ENCODE assay signal across 27 cellular contexts in genomic region chr2:181887056-181887455, GRCh38. TPM values are rescaled to one million over a fixed set of nuclear protein-coding genes. Genes with fewer than 3 reads are reported as not detected.
DNase-seq lines count a peak whose midpoint lies in the region; ATAC-seq, FAIRE-seq and TF ChIP-seq lines count a peak whose summit lies in the region.
"Had no signal": no experiment of that assay in that cellular context is flagged by ENCODE, and none has a peak within 500 bp of the region (broad histone marks: within the 10 kb centered on the region; RNA-seq: fewer than 3 reads in every experiment).

No MANE protein-coding gene starts in this region.

- H3K36me3 Mint-ChIP-seq in astrocyte (ENCODE audit: low read depth, unreplicated experiment) = no peaks in the 10 kb centered on the region
- H3K36me3 Mint-ChIP-seq in natural killer cell treated with Interleukin-12 subunit alpha and Interleukin-12 subunit beta and Interleukin-15 and Interleukin-18, amount 100 ng/mL, for 72 hours = no peaks in the 10 kb centered on the region

- no peak overlapping the region for H2BK15ac ChIP-seq in neuronal stem cell (ENCODE audit: low read length)

- H3K79me2 ChIP-seq in astrocyte (ENCODE audit: insufficient read depth, low read length) = peaks cover 3% of the 10 kb centered on the region

- peak; percentile 60 for FAIRE-seq in H54 (lab: Jason Lieb, UNC)
- peak; percentile 41 for FAIRE-seq in astrocyte (lab: Jason Lieb, UNC)
- FAIRE-seq: A204.1, GM12878, HTR-8/SVneo had no signal

- H2AFZ ChIP-seq in astrocyte (ENCODE audit: low read depth, low read length) = peak overlapping the region; percentile 10
- H2AFZ ChIP-seq in neuronal stem cell (ENCODE audit: low read length) = peak overlapping the region; percentile 23

- peaks cover 2% of the 10 kb centered on the region for H3K79me1 ChIP-seq in neuronal stem cell (ENCODE audit: low read depth, low read length)

- H2AK5ac ChIP-seq in neuronal stem cell (ENCODE audit: low read depth, low read length) = no peak overlapping the region

- H4K91ac ChIP-seq in neuronal stem cell (ENCODE audit: low read depth, low read length, poor library complexity) = no peak overlapping the region

- no peaks in the 10 kb centered on the region for H3K9me3 Mint-ChIP-seq in astrocyte (ENCODE audit: unreplicated experiment)
- H3K9me3 Mint-ChIP-seq in natural killer cell treated with Interleukin-12 subunit alpha and Interleukin-12 subunit beta and Interleukin-15 and Interleukin-18, amount 100 ng/mL, for 72 hours = no peaks in the 10 kb centered on the region
- H3K9me3 Mint-ChIP-seq: CD4-positive, alpha-beta T cell had no signal

- H2BK120ac ChIP-seq in neuronal stem cell (ENCODE audit: low read depth, low read length) = no peak overlapping the region

- TF ChIP-seq POLR2A in H54 (IDR thresholded peaks at IDR 0.05; ENCODE audit: low read depth, low read length) = no peak

- H3K23ac ChIP-seq in neuronal stem cell (ENCODE audit: low read depth, low read length, poor library complexity) = no peak overlapping the region

- no peak for ATAC-seq in HG03175 (IDR thresholded peaks at IDR 0.05; ENCODE audit: unreplicated experiment)
- no peak for ATAC-seq in natural killer cell treated with Interleukin-12 subunit alpha and Interleukin-12 subunit beta and Interleukin-15 and Interleukin-18, amount 100 ng/mL, for 72 hours
- ATAC-seq: GM12878 had no signal

- H3K4me1 Mint-ChIP-seq in astrocyte (ENCODE audit: low read depth, unreplicated experiment) = peaks cover 22% of the 10 kb centered on the region
- H3K4me1 Mint-ChIP-seq in natural killer cell treated with Interleukin-12 subunit alpha and Interleukin-12 subunit beta and Interleukin-15 and Interleukin-18, amount 100 ng/mL, for 72 hours (ENCODE audit: low read depth in 2 of 2) = peaks cover 5 to 11% of the 10 kb centered on the region in 2 donors

- H3K27me3 ChIP-seq in astrocyte (ENCODE audit: insufficient read depth, low read length) (no peaks in the 10 kb centered on the region), neuronal stem cell (ENCODE audit: control insufficient read depth in 3 of 3, insufficient read depth in 3 of 3, low read depth in 1 of 3, low read length in 3 of 3) (no peaks in the 10 kb centered on the region)
- H3K27me3 ChIP-seq: BLaER1 treated with 17β-estradiol and CSF1 and Interleukin-3, amounts not matched to agents 10 nM and 100 nM; MG63 had no signal

- H3K4me3 Mint-ChIP-seq in astrocyte (ENCODE audit: unreplicated experiment) = no peak overlapping the region
- H3K4me3 Mint-ChIP-seq in natural killer cell treated with Interleukin-12 subunit alpha and Interleukin-12 subunit beta and Interleukin-15 and Interleukin-18, amount 100 ng/mL, for 72 hours = no peak overlapping the region
- H3K4me3 Mint-ChIP-seq: CD4-positive, alpha-beta T cell had no signal

- H3K9me3 ChIP-seq in astrocyte (ENCODE audit: insufficient read depth, low read depth, low read length) (no peaks in the 10 kb centered on the region), neuronal stem cell (replicated peaks in 1 of 2; ENCODE audit: control insufficient read depth in 2 of 2, insufficient read depth in 1 of 2, low read depth in 1 of 2, low read length in 2 of 2) (no peaks in the 10 kb centered on the region)
- H3K9me3 ChIP-seq: BLaER1 treated with 17β-estradiol and CSF1 and Interleukin-3, amounts not matched to agents 10 nM and 100 nM; MG63 had no signal

- H3K27ac Mint-ChIP-seq in astrocyte (ENCODE audit: unreplicated experiment) = no peak overlapping the region
- no peak overlapping the region for H3K27ac Mint-ChIP-seq in natural killer cell treated with Interleukin-12 subunit alpha and Interleukin-12 subunit beta and Interleukin-15 and Interleukin-18, amount 100 ng/mL, for 72 hours
- H3K27ac Mint-ChIP-seq: CD4-positive, alpha-beta T cell had no signal

- no peak overlapping the region for H2BK5ac ChIP-seq in neuronal stem cell (ENCODE audit: low read length)

- no peak overlapping the region for H3K4me3 ChIP-seq in astrocyte (ENCODE audit: insufficient read depth, low read depth, low read length)
- H3K4me3 ChIP-seq in neuronal stem cell (ENCODE audit: low read length in 2 of 2) = no peak overlapping the region
- H3K4me3 ChIP-seq: BLaER1 treated with 17β-estradiol and CSF1 and Interleukin-3, amounts not matched to agents 10 nM and 100 nM; GM12878; MG63 had no signal

- H3K4me1 ChIP-seq in astrocyte (ENCODE audit: insufficient read depth, low read length) = peaks cover 10% of the 10 kb centered on the region
- peaks cover 2 to 16% of the 10 kb centered on the region in 2 donors for H3K4me1 ChIP-seq in neuronal stem cell (ENCODE audit: control insufficient read depth in 2 of 2, insufficient read depth in 1 of 2, low read depth in 1 of 2, low read length in 2 of 2)

- H3K14ac ChIP-seq in neuronal stem cell (ENCODE audit: low read length) = no peak overlapping the region

- H4K20me1 ChIP-seq in astrocyte (ENCODE audit: insufficient read depth, low read length) = no peaks in the 10 kb centered on the region
- H4K20me1 ChIP-seq: BLaER1 treated with 17β-estradiol and CSF1 and Interleukin-3, amounts not matched to agents 10 nM and 100 nM had no signal

- no CpG with 5 or more reads among the region's 2 CpGs for WGBS in neuronal stem cell (ENCODE audit: extremely low coverage in 2 of 2, insufficient read length in 2 of 2, insufficient replicate concordance in 1 of 2), 2 donors

- no peak overlapping the region for H2BK12ac ChIP-seq in neuronal stem cell (ENCODE audit: low read length)

- H3K36me3 ChIP-seq in astrocyte (ENCODE audit: insufficient read depth, low read length) = no peaks in the 10 kb centered on the region
- H3K36me3 ChIP-seq in neuronal stem cell (replicated peaks in 1 of 2; ENCODE audit: control insufficient read depth in 2 of 2, insufficient read depth in 2 of 2, low read length in 2 of 2) = no peaks in the 10 kb centered on the region
- H3K36me3 ChIP-seq: BLaER1 treated with 17β-estradiol and CSF1 and Interleukin-3, amounts not matched to agents 10 nM and 100 nM; MG63 had no signal

- DNase-seq in H54 (ENCODE audit: insufficient read length, low spot score) = no peak
- DNase-seq in astrocyte (ENCODE audit: low read depth) = no peak
- DNase-seq in epithelial cell of prostate (ENCODE audit: low read depth, low spot score) = no peak
- no peak for DNase-seq in neuronal stem cell (ENCODE audit: low spot score)
- no peak for DNase-seq in natural killer cell treated with Interleukin-12 subunit alpha and Interleukin-12 subunit beta and Interleukin-15 and Interleukin-18, amount 100 ng/mL, for 72 hours (ENCODE audit: low spot score)
- DNase-seq in NCI-H2171 treated with DMSO at 0.1 percent for 48 hours (lab: John Stamatoyannopoulos, UW) = no peak
- DNase-seq: AML-193; CD4-positive, alpha-beta T cell; COR-L47; DMS53; EL; GDM1; GOT3; HCEC 1CT; KBM-7; MG63; NCI-H1105 treated with DMSO at 0.1 percent for 48 hours; NCI-H146; NCI-H2029; NCI-H526 treated with DMSO at 0.1 percent for 48 hours; SHP77 treated with DMSO at 0.1 percent for 48 hours had no signal

- H3K4me2 ChIP-seq in astrocyte (ENCODE audit: low read length) (no peak overlapping the region), neuronal stem cell (ENCODE audit: insufficient read depth, low read length, poor library complexity, severe bottlenecking) (no peak overlapping the region)
- H3K4me2 ChIP-seq: BLaER1 treated with 17β-estradiol and CSF1 and Interleukin-3, amounts not matched to agents 10 nM and 100 nM had no signal

- no peak overlapping the region for H3K4ac ChIP-seq in neuronal stem cell (ENCODE audit: low read length)

- H4K8ac ChIP-seq in neuronal stem cell (ENCODE audit: low read depth, low read length) = no peak overlapping the region

- H3K9ac ChIP-seq in astrocyte (ENCODE audit: low read length) (no peak overlapping the region), neuronal stem cell (ENCODE audit: low read depth, low read length, poor library complexity) (no peak overlapping the region)
- H3K9ac ChIP-seq: BLaER1 treated with 17β-estradiol and CSF1 and Interleukin-3, amounts not matched to agents 10 nM and 100 nM had no signal

- no peak for TF ChIP-seq CTCF in astrocyte (IDR thresholded peaks at IDR 0.05; ENCODE audit: insufficient read depth, low read depth, low read length)

- no peaks in the 10 kb centered on the region for H3K27me3 Mint-ChIP-seq in astrocyte (ENCODE audit: low read depth, unreplicated experiment)
- peaks cover 33 to 71% of the 10 kb centered on the region in 2 donors for H3K27me3 Mint-ChIP-seq in natural killer cell treated with Interleukin-12 subunit alpha and Interleukin-12 subunit beta and Interleukin-15 and Interleukin-18, amount 100 ng/mL, for 72 hours

- H3K27ac ChIP-seq in astrocyte (ENCODE audit: low read depth, low read length) = no peak overlapping the region
- peak overlapping the region; percentile 37 for H3K27ac ChIP-seq in epithelial cell of prostate
- H3K27ac ChIP-seq in neuronal stem cell (replicated peaks; ENCODE audit: low read length) = no peak overlapping the region
- H3K27ac ChIP-seq: BLaER1 treated with 17β-estradiol and CSF1 and Interleukin-3, amounts not matched to agents 10 nM and 100 nM; RWPE1 had no signal

- H3K18ac ChIP-seq in neuronal stem cell (ENCODE audit: low read length) = no peak overlapping the region

RNA-seq across cellular contexts. Expression of gene ITPRID2, which starts 4.5 kb away (rescaled TPM):
- 260 and 272 TPM in 2 replicates for total RNA-seq in astrocyte
- 17.1 TPM for polyA plus RNA-seq in neuronal stem cell (2013, experiment 1 of 2)
- 18.2 TPM for polyA plus RNA-seq in neuronal stem cell (2013, experiment 2 of 2)
- 10 to 100 TPM; 53.4 to 79.7 TPM for total RNA-seq in natural killer cell treated with Interleukin-12 subunit alpha and Interleukin-12 subunit beta and Interleukin-15 and Interleukin-18, amount 100 ng/mL, for 72 hours
